ENCODE assay signal across 8 cellular contexts in genomic region chr12:2682301-2683282, GRCh38.
DNase-seq lines count a peak whose midpoint lies in the region; ATAC-seq and TF ChIP-seq lines count a peak whose summit lies in the region.

No MANE protein-coding gene starts in this region.

- in situ Hi-C loops in SK-MEL-5 (cut with HindIII; ENCODE audit: low pct_unique_long_range_greater_than_20kb, low sequenced_read_pairs) (no loop called here), brain microvascular endothelial cell (cut with HindIII; ENCODE audit: low pct_ligation_motif_present, low sequenced_read_pairs) (no loop called here)

- peak; percentile 51 for DNase-seq in DMS114 treated with DMSO at 0.1 percent for 48 hours (lab: John Stamatoyannopoulos, UW; ENCODE audit: unreplicated experiment)
- DNase-seq in HuH-7 (ENCODE audit: low spot score) = peak; percentile 59
- DNase-seq in SK-MEL-5 (ENCODE audit: low read depth, low spot score) = peak; percentile 71
- peak; percentile 42 for DNase-seq in brain microvascular endothelial cell
- peak; percentile 88 for DNase-seq in left kidney (ENCODE audit: low read depth, low spot score)

- no peaks in the 10 kb centered on the region for H3K27me3 ChIP-seq in brain microvascular endothelial cell (replicated peaks)

- no peak for ATAC-seq in HG03159 (IDR thresholded peaks at IDR 0.05; ENCODE audit: unreplicated experiment)
- ATAC-seq in HG02623 (IDR thresholded peaks at IDR 0.05; ENCODE audit: unreplicated experiment) = no peak
- ATAC-seq in GM19035 (IDR thresholded peaks at IDR 0.05; ENCODE audit: unreplicated experiment) = no peak

- H3K4me3 ChIP-seq in brain microvascular endothelial cell (ENCODE audit: low read depth, low read length) = no peak overlapping the region

- H3K27ac ChIP-seq in brain microvascular endothelial cell = no peak overlapping the region

- H3K36me3 ChIP-seq in brain microvascular endothelial cell (replicated peaks) = no peaks in the 10 kb centered on the region

- TF ChIP-seq CTCF in brain microvascular endothelial cell (IDR thresholded peaks at IDR 0.05; ENCODE audit: low read depth, low read length, missing control alignments) = peak; percentile 65
